In genomic region chr3:169992781-169993180, GRCh38 we compare ENCODE assay signal across 25 cellular contexts. TPM values are rescaled to one million over a fixed set of nuclear protein-coding genes. Genes with fewer than 3 reads are reported as not detected.
DNase-seq lines count a peak whose midpoint lies in the region; ATAC-seq, FAIRE-seq and TF ChIP-seq lines count a peak whose summit lies in the region.
"Had no signal": no experiment of that assay in that cellular context is flagged by ENCODE, and none has a peak within 500 bp of the region (broad histone marks: within the 10 kb centered on the region; RNA-seq: fewer than 3 reads in every experiment).

No MANE protein-coding gene starts in this region.

- no peaks in the 10 kb centered on the region for H3K9me3 Mint-ChIP-seq in activated CD8-positive, alpha-beta T cell treated with anti-CD3 and anti-CD28 coated beads for 36 hours
- no peaks in the 10 kb centered on the region for H3K9me3 Mint-ChIP-seq in activated CD8-positive, alpha-beta T cell treated with anti-CD3 and anti-CD28 coated beads, Interleukin-2, amount 10 ng/mL, durations not matched to agents 7 days and 5 days (ENCODE audit: insufficient read depth)
- H3K9me3 Mint-ChIP-seq in neural crest cell, result no peaks in the 10 kb centered on the region
- H3K9me3 Mint-ChIP-seq: activated CD4-positive, alpha-beta memory T cell treated with anti-CD3 and anti-CD28 coated beads, Interleukin-2, amount 10 ng/mL, durations not matched to agents 7 days and 5 days; activated naive CD4-positive, alpha-beta T cell treated with anti-CD3 and anti-CD28 coated beads, Interleukin-2, amount 50 U/mL, for 72 hours; central memory CD8-positive, alpha-beta T cell; WTC11 had no signal

- no peak for TF ChIP-seq CTCF in activated CD8-positive, alpha-beta T cell treated with anti-CD3 and anti-CD28 coated beads for 36 hours (IDR thresholded peaks at IDR 0.05)
- TF ChIP-seq CTCF in D721Med (IDR thresholded peaks at IDR 0.05; ENCODE audit: insufficient read depth, missing control alignments) (no peak), neural crest cell (conservative IDR thresholded peaks at IDR 0.05) (no peak)

- FAIRE-seq in D721Med (lab: Jason Lieb, UNC), result peak; percentile 70

- no peaks in the 10 kb centered on the region for H3K9me3 ChIP-seq in T-helper 17 cell (ENCODE audit: control insufficient read depth, low read length, poor library complexity, severe bottlenecking)
- H3K9me3 ChIP-seq: HAP-1, heart left ventricle, upper lobe of left lung had no signal

- ATAC-seq in activated CD8-positive, alpha-beta T cell treated with anti-CD3 and anti-CD28 coated beads for 36 hours, result no peak
- ATAC-seq in activated CD8-positive, alpha-beta T cell treated with anti-CD3 and anti-CD28 coated beads, Interleukin-2, amount 10 ng/mL, durations not matched to agents 7 days and 5 days, result no peak
- ATAC-seq in T-helper 17 cell (no peak), GM19463 (IDR thresholded peaks at IDR 0.05; ENCODE audit: unreplicated experiment) (no peak)
- ATAC-seq: activated naive CD4-positive, alpha-beta T cell treated with anti-CD3 and anti-CD28 coated beads, Interleukin-2, amount 50 U/mL, for 72 hours; WTC11 had no signal

- intact Hi-C loops in activated CD8-positive, alpha-beta T cell treated with anti-CD3 and anti-CD28 coated beads for 36 hours (cut with micrococcal nuclease), result no loop called here

- H3K36me3 Mint-ChIP-seq in activated CD8-positive, alpha-beta T cell treated with anti-CD3 and anti-CD28 coated beads for 36 hours (ENCODE audit: low read depth), result peaks cover 19% of the 10 kb centered on the region
- peaks cover 26% of the 10 kb centered on the region for H3K36me3 Mint-ChIP-seq in activated CD8-positive, alpha-beta T cell treated with anti-CD3 and anti-CD28 coated beads, Interleukin-2, amount 10 ng/mL, durations not matched to agents 7 days and 5 days (ENCODE audit: low read depth)
- H3K36me3 Mint-ChIP-seq in T-helper 17 cell (ENCODE audit: low read depth) (peaks cover 10% of the 10 kb centered on the region), neural crest cell (ENCODE audit: low read depth) (peaks cover 14% of the 10 kb centered on the region)

- no peaks in the 10 kb centered on the region for H3K27me3 Mint-ChIP-seq in activated CD8-positive, alpha-beta T cell treated with anti-CD3 and anti-CD28 coated beads for 36 hours
- H3K27me3 Mint-ChIP-seq in activated CD8-positive, alpha-beta T cell treated with anti-CD3 and anti-CD28 coated beads, Interleukin-2, amount 10 ng/mL, durations not matched to agents 7 days and 5 days (ENCODE audit: low read depth), result no peaks in the 10 kb centered on the region
- H3K27me3 Mint-ChIP-seq in T-helper 17 cell, result no peaks in the 10 kb centered on the region
- H3K27me3 Mint-ChIP-seq in neural crest cell (ENCODE audit: low read depth), result no peaks in the 10 kb centered on the region
- H3K27me3 Mint-ChIP-seq: activated CD4-positive, alpha-beta memory T cell treated with anti-CD3 and anti-CD28 coated beads, Interleukin-2, amount 10 ng/mL, durations not matched to agents 7 days and 5 days; central memory CD8-positive, alpha-beta T cell had no signal

- DNase-seq in activated CD8-positive, alpha-beta T cell treated with anti-CD3 and anti-CD28 coated beads for 36 hours, result no peak
- no peak for DNase-seq in activated CD8-positive, alpha-beta T cell treated with anti-CD3 and anti-CD28 coated beads, Interleukin-2, amount 10 ng/mL, durations not matched to agents 7 days and 5 days
- DNase-seq in D721Med (ENCODE audit: insufficient read length, low spot score) (no peak), T-helper 17 cell (no peak), neural crest cell (ENCODE audit: low read depth, low spot score) (no peak), hippocampal formation (lab: John Stamatoyannopoulos, UW) (no peak), AG20443 (ENCODE audit: low spot score) (no peak)
- DNase-seq: activated CD4-positive, alpha-beta memory T cell treated with anti-CD3 and anti-CD28 coated beads, Interleukin-2, amount 10 ng/mL, durations not matched to agents 7 days and 5 days; activated T-cell treated with anti-CD3 and anti-CD28 coated beads, Interleukin-2, amount 50 U/mL, for 1 hour; C1 segment of cervical spinal cord; dorsolateral prefrontal cortex; heart left ventricle; Karpas-422; NCI-H1092; NCI-H187; NCI-H69; stimulated activated CD8-positive, alpha-beta memory T cell treated with anti-CD3 and anti-CD28 coated beads, Interleukin-4, amount 100 ng/mL, for 48 hours; substantia nigra; T-helper 9 cell; upper lobe of left lung had no signal

- peak overlapping the region; percentile 7 for H3K27ac Mint-ChIP-seq in activated CD8-positive, alpha-beta T cell treated with anti-CD3 and anti-CD28 coated beads for 36 hours
- no peak overlapping the region for H3K27ac Mint-ChIP-seq in activated CD8-positive, alpha-beta T cell treated with anti-CD3 and anti-CD28 coated beads, Interleukin-2, amount 10 ng/mL, durations not matched to agents 7 days and 5 days
- H3K27ac Mint-ChIP-seq in T-helper 17 cell (peak overlapping the region; percentile 83), neural crest cell (ENCODE audit: unreplicated experiment) (peak overlapping the region; percentile 14)
- H3K27ac Mint-ChIP-seq: activated CD4-positive, alpha-beta memory T cell treated with anti-CD3 and anti-CD28 coated beads, Interleukin-2, amount 10 ng/mL, durations not matched to agents 7 days and 5 days; WTC11 had no signal

- POLR2A ChIA-PET in activated CD8-positive, alpha-beta T cell treated with anti-CD3 and anti-CD28 coated beads for 36 hours (lab: Charles Lee), result no interaction called here
- POLR2A ChIA-PET in activated CD8-positive, alpha-beta T cell treated with anti-CD3 and anti-CD28 coated beads, Interleukin-2, amount 10 ng/mL, durations not matched to agents 7 days and 5 days (lab: Charles Lee), result no interaction called here

- CTCF ChIA-PET in activated CD8-positive, alpha-beta T cell treated with anti-CD3 and anti-CD28 coated beads for 36 hours (lab: Charles Lee), result no interaction called here
- CTCF ChIA-PET in activated CD8-positive, alpha-beta T cell treated with anti-CD3 and anti-CD28 coated beads, Interleukin-2, amount 10 ng/mL, durations not matched to agents 7 days and 5 days (lab: Charles Lee), result no interaction called here

- H3K4me1 Mint-ChIP-seq in activated CD8-positive, alpha-beta T cell treated with anti-CD3 and anti-CD28 coated beads for 36 hours (ENCODE audit: low read depth), result no peaks in the 10 kb centered on the region
- no peaks in the 10 kb centered on the region for H3K4me1 Mint-ChIP-seq in activated CD8-positive, alpha-beta T cell treated with anti-CD3 and anti-CD28 coated beads, Interleukin-2, amount 10 ng/mL, durations not matched to agents 7 days and 5 days (ENCODE audit: low read depth)
- H3K4me1 Mint-ChIP-seq in T-helper 17 cell (peaks cover 8% of the 10 kb centered on the region), neural crest cell (no peaks in the 10 kb centered on the region)
- H3K4me1 Mint-ChIP-seq: activated CD4-positive, alpha-beta memory T cell treated with anti-CD3 and anti-CD28 coated beads, Interleukin-2, amount 10 ng/mL, durations not matched to agents 7 days and 5 days; WTC11 had no signal

- H3K4me3 Mint-ChIP-seq in activated CD8-positive, alpha-beta T cell treated with anti-CD3 and anti-CD28 coated beads for 36 hours, result no peak overlapping the region
- H3K4me3 Mint-ChIP-seq in activated CD8-positive, alpha-beta T cell treated with anti-CD3 and anti-CD28 coated beads, Interleukin-2, amount 10 ng/mL, durations not matched to agents 7 days and 5 days, result no peak overlapping the region
- H3K4me3 Mint-ChIP-seq in T-helper 17 cell (no peak overlapping the region), neural crest cell (no peak overlapping the region)
- H3K4me3 Mint-ChIP-seq: activated CD4-positive, alpha-beta memory T cell treated with anti-CD3 and anti-CD28 coated beads, Interleukin-2, amount 10 ng/mL, durations not matched to agents 7 days and 5 days; central memory CD8-positive, alpha-beta T cell; WTC11 had no signal

RNA-seq across cellular contexts. Expression of gene SEC62, which starts 26.2 kb away (rescaled TPM):
- total RNA-seq in activated CD8-positive, alpha-beta T cell treated with anti-CD3 and anti-CD28 coated beads for 36 hours, result 10 to 100 TPM; 52.5 to 60.2 TPM
- total RNA-seq in activated CD8-positive, alpha-beta T cell treated with anti-CD3 and anti-CD28 coated beads, Interleukin-2, amount 10 ng/mL, durations not matched to agents 7 days and 5 days, result 10 to 100 TPM; 46.5 to 49.9 TPM
- 10 to 100 TPM; 85.7 to 87.4 TPM for total RNA-seq in T-helper 17 cell
- 67.9 and 68.8 TPM in 2 replicates for total RNA-seq in neural crest cell

RNA-seq across cellular contexts. Expression of gene GPR160, which starts 45.0 kb away (rescaled TPM):
- 1 to 10 TPM; 6.2 to 8.2 TPM for total RNA-seq in activated CD8-positive, alpha-beta T cell treated with anti-CD3 and anti-CD28 coated beads for 36 hours
- 1 to 10 TPM; 5.0 to 7.4 TPM for total RNA-seq in activated CD8-positive, alpha-beta T cell treated with anti-CD3 and anti-CD28 coated beads, Interleukin-2, amount 10 ng/mL, durations not matched to agents 7 days and 5 days
- total RNA-seq in T-helper 17 cell (1 to 10 TPM; 2.3 to 4.5 TPM), neural crest cell (0.21 and 0.23 TPM in 2 replicates)
